ENCODE assay signal across 7 cellular contexts in genomic region chr16:61917865-61918826, GRCh38.
DNase-seq lines count a peak whose midpoint lies in the region; TF ChIP-seq lines count a peak whose summit lies in the region.
"Not testable (repeated sequence)": the region's sequence is repeated elsewhere in the genome, so short reads cannot be mapped to it uniquely, and the experiment has no call there.

No MANE protein-coding gene starts in this region.

- H3K36me3 Mint-ChIP-seq in endodermal cell (ENCODE audit: low read depth): peaks cover 12% of the 10 kb centered on the region
- H3K36me3 Mint-ChIP-seq in nephron (ENCODE audit: low read depth): not testable (repeated sequence)

- H3K27ac Mint-ChIP-seq in endodermal cell (peak overlapping the region; percentile 96), nephron (peak overlapping the region; percentile 8 to 75 (median 40))

- H3K9ac ChIP-seq in HUES48 (ENCODE audit: low read depth, low read length); endodermal cell (ENCODE audit: extremely low read depth, low read length, poor library complexity, severe bottlenecking): not testable (repeated sequence)

- not testable (repeated sequence) for H3K27ac ChIP-seq in HUES48 (ENCODE audit: low read depth, low read length); endodermal cell (ENCODE audit: low read depth, low read length); iPS DF 6.9 (ENCODE audit: low read length)

- H3K9me3 Mint-ChIP-seq in endodermal cell (peaks cover 21% of the 10 kb centered on the region), nephron (peaks cover 11% of the 10 kb centered on the region)

- H3K9me3 ChIP-seq in HUES48 (ENCODE audit: control insufficient read depth, insufficient read depth, low read length); endodermal cell (ENCODE audit: control insufficient read depth, low read length); iPS DF 6.9 (ENCODE audit: control insufficient read depth, insufficient read depth, low read length): not testable (repeated sequence)

- not testable (repeated sequence) for H3K36me3 ChIP-seq in HUES48 (ENCODE audit: control insufficient read depth, insufficient read depth, low read length); endodermal cell (ENCODE audit: control insufficient read depth, insufficient read depth, low read length); iPS DF 6.9 (ENCODE audit: control insufficient read depth, insufficient read depth, low read length)

- 64 to 83% methylated on average over 8 to 18 of the region's 37 CpGs for WGBS in endodermal cell (ENCODE audit: insufficient coverage in 1 of 2, insufficient read length in 1 of 2), 2 experiments
- no CpG with 5 or more reads among the region's 37 CpGs for WGBS in iPS DF 6.9 (ENCODE audit: insufficient coverage, insufficient read length)

- peak; percentile 42 for DNase-seq in DMS79 treated with DMSO at 0.1 percent for 48 hours (lab: John Stamatoyannopoulos, UW)
- peak; percentile 34 for DNase-seq in NCI-H2171 (lab: John Stamatoyannopoulos, UW)
- peak; percentile 64 for DNase-seq in RPMI8226
- not testable (repeated sequence) for DNase-seq in endodermal cell; iPS DF 6.9 (ENCODE audit: low read depth, low spot score)

- peaks cover 12% of the 10 kb centered on the region; the same call in 1 of the 2 replicates for H3K4me1 ChIP-seq in HUES48 (ENCODE audit: control insufficient read depth, insufficient read depth, low read length)
- H3K4me1 ChIP-seq in endodermal cell (ENCODE audit: control insufficient read depth, insufficient read depth, low read length); iPS DF 6.9 (ENCODE audit: control insufficient read depth, insufficient read depth, low read length): not testable (repeated sequence)

- H3K27me3 ChIP-seq in HUES48 (ENCODE audit: control insufficient read depth, insufficient read depth, low read length); endodermal cell (ENCODE audit: control insufficient read depth, insufficient read depth, low read length, poor library complexity, severe bottlenecking); iPS DF 6.9 (ENCODE audit: control insufficient read depth, insufficient read depth, low read length): not testable (repeated sequence)

- peak overlapping the region; percentile 53 for H3K4me3 ChIP-seq in HUES48 (ENCODE audit: low read depth, low read length)
- H3K4me3 ChIP-seq in endodermal cell (ENCODE audit: low read length): peak overlapping the region; percentile 34
- peak overlapping the region; percentile 31; the same call in 1 of the 2 replicates for H3K4me3 ChIP-seq in iPS DF 6.9 (ENCODE audit: low read length)

- H3K27me3 Mint-ChIP-seq in endodermal cell (ENCODE audit: insufficient read depth); nephron (ENCODE audit: low read depth): not testable (repeated sequence)

- H3K4me3 Mint-ChIP-seq in endodermal cell (peak overlapping the region; percentile 70), nephron (peak overlapping the region; percentile 69 to 80 (median 78))

- TF ChIP-seq CTCF in endodermal cell (conservative IDR thresholded peaks at IDR 0.05); nephron (IDR thresholded peaks at IDR 0.05; ENCODE audit: unreplicated experiment in 3 of 3): not testable (repeated sequence)

- H3K4me1 Mint-ChIP-seq in endodermal cell, nephron: not testable (repeated sequence)
